Comparison of ENCODE assay signal across 8 cellular contexts in genomic region chr16:53090591-53091507, GRCh38. TPM values are rescaled to one million over a fixed set of nuclear protein-coding genes. Genes with fewer than 3 reads are reported as not detected.
A peak's percentile ranks its signal among the peaks of the same experiment; 100 is the strongest.
DNase-seq lines count a peak whose midpoint lies in the region; ATAC-seq, FAIRE-seq and TF ChIP-seq lines count a peak whose summit lies in the region.

No MANE protein-coding gene starts in this region.

- H3K27ac ChIP-seq in A549, result peak overlapping the region; percentile 46 to 72; a peak in 5 of 6 replicates
- peak overlapping the region; percentile 81 to 90 (median 86) for H3K27ac ChIP-seq in esophagus muscularis mucosa (replicated peaks in 1 of 4)
- H3K27ac ChIP-seq in vagina, result peak overlapping the region; percentile 76

- H3K4me3 ChIP-seq in A549, result no peak overlapping the region
- H3K4me3 ChIP-seq in esophagus muscularis mucosa, result peak overlapping the region; percentile 29 to 40 (median 30)
- H3K4me3 ChIP-seq in vagina, result peak overlapping the region in 1 of 2 donors; percentile 1

- no peak for TF ChIP-seq POLR2A in A549 (IDR thresholded peaks at IDR 0.05; ENCODE audit: low read length)
- TF ChIP-seq POLR2A in esophagus muscularis mucosa (IDR thresholded peaks at IDR 0.05; ENCODE audit: low read depth), result no peak
- TF ChIP-seq POLR2A in vagina (IDR thresholded peaks at IDR 0.05), result no peak

- H3K27me3 ChIP-seq in esophagus muscularis mucosa (no peaks in the 10 kb centered on the region), vagina (no peaks in the 10 kb centered on the region)

- no peaks in the 10 kb centered on the region for H3K9me3 ChIP-seq in A549
- H3K9me3 ChIP-seq in esophagus muscularis mucosa, result no peaks in the 10 kb centered on the region
- no peaks in the 10 kb centered on the region for H3K9me3 ChIP-seq in vagina

- intact Hi-C loops in esophagus muscularis mucosa (cut with DNase I) (loop anchor here (5.0 kb wide), 1 partner anchor 34 kb away; no protein-coding TSS in a partner anchor), vagina (cut with DNase I) (loop anchor here (2.0 kb wide), 1 partner anchor 40 kb away; no protein-coding TSS in a partner anchor)

- TF ChIP-seq CTCF in A549 (IDR thresholded peaks at IDR 0.05) (no peak), esophagus muscularis mucosa (IDR thresholded peaks at IDR 0.05) (no peak), vagina (IDR thresholded peaks at IDR 0.05) (no peak)

- TF ChIP-seq RAD21 in A549 (conservative IDR thresholded peaks at IDR 0.05 in 1 of 2, IDR thresholded peaks at IDR 0.05 in 1 of 2), result no peak

- no peak for FAIRE-seq in A549 (lab: Jason Lieb, UNC)

- TF ChIP-seq EP300 in A549 (IDR thresholded peaks at IDR 0.05) (no peak), esophagus muscularis mucosa (IDR thresholded peaks at IDR 0.05) (peak; percentile 50)

- no peaks in the 10 kb centered on the region for H3K36me3 ChIP-seq in esophagus muscularis mucosa
- no peaks in the 10 kb centered on the region for H3K36me3 ChIP-seq in vagina

- ATAC-seq in A549 (no peak), GM18868 (IDR thresholded peaks at IDR 0.05; ENCODE audit: unreplicated experiment) (peak; percentile 49), HG03066 (IDR thresholded peaks at IDR 0.05; ENCODE audit: low read depth, unreplicated experiment) (peak; percentile 53)

- DNase-seq in A549 (ENCODE audit: low read depth in 1 of 2, low spot score in 1 of 2), result no peak
- DNase-seq in SKM-1 treated with dmso at 0.1 percent for 144 hours (lab: John Stamatoyannopoulos, UW; ENCODE audit: unreplicated experiment), result peak; percentile 87
- peak; percentile 96 for DNase-seq in esophagus muscularis mucosa (ENCODE audit: extremely low spot score)
- peak; percentile 98 for DNase-seq in myocyte (ENCODE audit: low read depth)
- DNase-seq in vagina (ENCODE audit: extremely low spot score in 2 of 2), result peak in 1 of 2 donors; percentile 99
- no peak for DNase-seq in glomerular visceral epithelial cell (ENCODE audit: extremely low spot score)

- CTCF ChIA-PET in A549 (lab: Yijun Ruan, JAX), result interaction anchor here (0.8 to 7.7 kb wide), 4 partner anchors 8 to 116 kb away, joined by 3 to 32 read pairs (median 4); partner anchors contain the start of gene CHD9

- H3K4me1 ChIP-seq in A549, result peaks cover 50% of the 10 kb centered on the region
- H3K4me1 ChIP-seq in esophagus muscularis mucosa, result peaks cover 67 to 80% (median 78%) of the 10 kb centered on the region in 4 donors
- peaks cover 92% of the 10 kb centered on the region for H3K4me1 ChIP-seq in vagina

- peak overlapping the region; percentile 36 for H3K4me2 ChIP-seq in A549

- 86% methylated on average over 8 of the region's 13 CpGs for WGBS in A549 (ENCODE audit: missing lambda C conversion rate)
- WGBS in esophagus muscularis mucosa, result 13% methylated on average over 10 of the region's 13 CpGs

- POLR2A ChIA-PET in A549 (lab: Yijun Ruan, JAX), result no interaction called here

TF ChIP-seq in A549, 52 proteins besides CTCF, POLR2A, EP300 and RAD21:
- TF ChIP-seq EHMT2 (IDR thresholded peaks at IDR 0.05; ENCODE audit: low read depth) (no peak), HDAC2 (IDR thresholded peaks at IDR 0.05) (no peak), NR3C1 (IDR thresholded peaks at IDR 0.05) (no peak), FOXS1 (CRISPR knock-in tag; IDR thresholded peaks at IDR 0.05) (no peak), JUN (IDR thresholded peaks at IDR 0.05) (no peak), HOXB13 (CRISPR knock-in tag; IDR thresholded peaks at IDR 0.05; ENCODE audit: low read depth) (no peak), HOXB5 (CRISPR knock-in tag; IDR thresholded peaks at IDR 0.05) (no peak), TFCP2L1 (CRISPR knock-in tag; IDR thresholded peaks at IDR 0.05) (no peak), ZSCAN20 (CRISPR knock-in tag; IDR thresholded peaks at IDR 0.05) (no peak), USF2 (IDR thresholded peaks at IDR 0.05) (no peak)
- TF ChIP-seq, protein P1, sequence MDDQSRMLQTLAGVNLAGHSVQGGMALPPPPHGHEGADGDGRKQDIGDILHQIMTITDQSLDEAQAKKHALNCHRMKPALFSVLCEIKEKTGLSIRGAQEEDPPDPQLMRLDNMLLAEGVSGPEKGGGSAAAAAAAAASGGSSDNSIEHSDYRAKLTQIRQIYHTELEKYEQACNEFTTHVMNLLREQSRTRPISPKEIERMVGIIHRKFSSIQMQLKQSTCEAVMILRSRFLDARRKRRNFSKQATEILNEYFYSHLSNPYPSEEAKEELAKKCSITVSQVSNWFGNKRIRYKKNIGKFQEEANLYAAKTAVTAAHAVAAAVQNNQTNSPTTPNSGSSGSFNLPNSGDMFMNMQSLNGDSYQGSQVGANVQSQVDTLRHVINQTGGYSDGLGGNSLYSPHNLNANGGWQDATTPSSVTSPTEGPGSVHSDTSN (IDR thresholded peaks at IDR 0.05), result no peak
TF ChIP-seq in A549: peak in this region for 0.

RNA-seq across cellular contexts. Expression of gene CHD9, which starts 36.1 kb away (rescaled TPM):
- polyA plus RNA-seq in A549 (2011; rRNA removed) (44.9 and 51.6 TPM in 2 replicates), A549 (2017; fragmentation: RNase III; extraction: RNeasy Plus Mini Kit Qiagen cat#74134 plus additional on column Dnase treatment) (16.2 to 17.9 TPM (median 17.8 TPM) in 3 replicates)
- 5.3 and 5.4 TPM in 2 replicates for polyA plus RNA-seq in A549 (2012; cell fraction: cytosol; rRNA removed)
- 4.7 and 5.5 TPM in 2 replicates for polyA plus RNA-seq in A549 (2012; cell fraction: nucleus; rRNA removed)
- polyA minus RNA-seq in A549 (2011; rRNA and poly(A)+ RNA removed), result 61.4 and 65.6 TPM in 2 replicates
- total RNA-seq in esophagus muscularis mucosa (10 to 100 TPM; 45.2 to 64.0 (median 49.5) TPM), myocyte (35.2 and 42.1 TPM in 2 replicates), vagina (77.6 TPM)
- 10.0 TPM for polyA plus RNA-seq in myocyte (2012)

RNA-seq across cellular contexts. Expression of gene CHD9NB, which starts 38.2 kb away (rescaled TPM):
- polyA plus RNA-seq in A549 (2011; rRNA removed) (2.0 and 2.6 TPM in 2 replicates), A549 (2017; fragmentation: RNase III; extraction: RNeasy Plus Mini Kit Qiagen cat#74134 plus additional on column Dnase treatment) (2.8 to 3.4 TPM (median 3.0 TPM) in 3 replicates)
- 0.98 and 1.3 TPM in 2 replicates for polyA plus RNA-seq in A549 (2012; cell fraction: cytosol; rRNA removed)
- 0.53 and 0.72 TPM in 2 replicates for polyA plus RNA-seq in A549 (2012; cell fraction: nucleus; rRNA removed)
- 5.0 and 6.3 TPM in 2 replicates for polyA minus RNA-seq in A549 (2011; rRNA and poly(A)+ RNA removed)
- total RNA-seq in esophagus muscularis mucosa (1 to 10 TPM in 1 of 4 donors, under 1 TPM in 3; 0.19 to 1.2 (median 0.42) TPM), myocyte (0.24 TPM in 1 of 2 replicates, not detected in the other), vagina (not detected)
- 2.0 TPM for polyA plus RNA-seq in myocyte (2012)

Comparison
In these comparisons a context has a peak if more than half of its experiments do, and no peak if none do; other contexts are left out.
1. ATAC-seq: peak in GM18868 (single experiment) and HG03066 (single experiment); none in A549 (0 of 2).
2. DNase-seq: peak in SKM-1 treated with dmso at 0.1 percent for 144 hours (single experiment), esophagus muscularis mucosa (single experiment) and myocyte (single experiment); none in A549 (0 of 2) and glomerular visceral epithelial cell (single experiment).
3. Peak in every context shown above with its lines, with median percentiles within 50 percentile points of each other: H3K27ac ChIP-seq.